In the genomic region with DNA sequence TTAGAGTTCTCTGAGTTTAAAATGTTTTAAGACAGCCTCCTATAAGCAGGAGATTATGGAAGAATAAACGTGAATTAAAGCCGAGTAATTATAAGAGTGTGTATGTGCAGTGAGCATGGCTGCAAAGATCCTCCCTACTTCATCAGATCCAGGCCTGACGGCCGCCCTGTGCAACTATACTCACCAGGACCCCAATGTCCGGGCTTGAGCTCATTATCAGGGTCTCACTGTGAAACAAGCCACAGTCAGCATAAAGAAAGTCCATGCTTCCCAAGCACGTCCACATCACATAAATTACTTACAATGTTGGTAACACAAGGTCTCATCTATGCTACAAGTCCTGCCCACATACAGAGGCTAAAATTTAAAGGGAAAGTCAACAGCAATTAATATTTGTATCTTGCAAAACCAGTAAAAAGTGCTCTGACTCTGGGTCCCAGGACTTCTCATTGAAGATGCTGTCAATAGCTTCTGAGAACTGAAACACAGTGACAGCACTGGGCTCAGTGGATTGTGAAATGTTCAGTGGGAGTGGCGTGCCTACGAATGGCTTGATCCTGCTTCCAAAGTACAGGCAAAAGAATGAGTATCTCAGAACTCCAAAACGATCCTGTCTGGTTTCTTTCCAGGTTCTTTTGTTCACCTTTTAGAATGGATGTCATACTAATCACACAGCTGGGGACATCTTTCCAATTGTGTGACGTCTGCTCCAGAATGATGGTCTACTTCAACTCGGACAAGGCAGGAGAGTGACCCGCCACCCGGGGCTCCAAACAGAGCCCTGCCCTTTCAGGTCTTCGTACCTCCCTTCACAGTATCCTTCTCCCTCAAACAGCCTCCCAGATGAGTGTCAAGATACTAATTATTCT, we compare ENCODE assay signal across 10 cellular contexts.
DNase-seq lines count a peak whose midpoint lies in the region; ATAC-seq, FAIRE-seq and TF ChIP-seq lines count a peak whose summit lies in the region.
"Had no signal": no experiment of that assay in that cellular context is flagged by ENCODE, and none has a peak within 500 bp of the region (broad histone marks: within the 10 kb centered on the region; RNA-seq: fewer than 3 reads in every experiment).

No MANE protein-coding gene starts in this region.

- H3K9me3 Mint-ChIP-seq in astrocyte (ENCODE audit: unreplicated experiment), result no peaks in the 10 kb centered on the region

- H3K36me3 ChIP-seq in astrocyte (ENCODE audit: insufficient read depth, low read length) (no peaks in the 10 kb centered on the region), skeletal muscle tissue (ENCODE audit: control insufficient read depth in 3 of 3, insufficient read depth in 3 of 3, low read length in 3 of 3) (no peaks in the 10 kb centered on the region)

- peaks cover 84% of the 10 kb centered on the region for H3K79me2 ChIP-seq in astrocyte (ENCODE audit: insufficient read depth, low read length)

- no peak overlapping the region for H3K27ac ChIP-seq in astrocyte (ENCODE audit: low read depth, low read length)
- peak overlapping the region; percentile 82 for H3K27ac ChIP-seq in skeletal muscle tissue (ENCODE audit: low read depth, low read length)

- H3K9ac ChIP-seq in astrocyte (ENCODE audit: low read length), result no peak overlapping the region
- H3K9ac ChIP-seq in skeletal muscle tissue (ENCODE audit: low read depth in 1 of 3, low read length in 3 of 3), result peak overlapping the region in 2 of 3 donors; percentile 17 to 28

- peaks cover 36% of the 10 kb centered on the region for H3K4me1 ChIP-seq in astrocyte (ENCODE audit: insufficient read depth, low read length)
- peaks cover 60 to 68% (median 67%) of the 10 kb centered on the region in 3 donors for H3K4me1 ChIP-seq in skeletal muscle tissue (ENCODE audit: control insufficient read depth in 3 of 3, insufficient read depth in 3 of 3, low read length in 3 of 3)

- TF ChIP-seq CTCF in astrocyte (IDR thresholded peaks at IDR 0.05; ENCODE audit: insufficient read depth, low read depth, low read length), result no peak

- H3K9me3 ChIP-seq in astrocyte (ENCODE audit: insufficient read depth, low read depth, low read length) (no peaks in the 10 kb centered on the region), skeletal muscle tissue (ENCODE audit: control insufficient read depth in 3 of 3, low read length in 3 of 3) (no peaks in the 10 kb centered on the region)

- peaks cover 40% of the 10 kb centered on the region for H3K4me1 Mint-ChIP-seq in astrocyte (ENCODE audit: low read depth, unreplicated experiment)

- H3K36me3 Mint-ChIP-seq in astrocyte (ENCODE audit: low read depth, unreplicated experiment), result peaks cover 2% of the 10 kb centered on the region

- no peak for ATAC-seq in HG02981 (IDR thresholded peaks at IDR 0.05; ENCODE audit: unreplicated experiment)
- no peak for ATAC-seq in HG03159 (IDR thresholded peaks at IDR 0.05; ENCODE audit: unreplicated experiment)

- peak overlapping the region; percentile 1 for H3K27ac Mint-ChIP-seq in astrocyte (ENCODE audit: unreplicated experiment)

- H3K4me3 Mint-ChIP-seq in astrocyte (ENCODE audit: unreplicated experiment), result no peak overlapping the region

- peaks cover 63% of the 10 kb centered on the region for H4K20me1 ChIP-seq in astrocyte (ENCODE audit: insufficient read depth, low read length)

- H3K27me3 Mint-ChIP-seq in astrocyte (ENCODE audit: low read depth, unreplicated experiment), result no peaks in the 10 kb centered on the region

- no peak overlapping the region for H3K4me3 ChIP-seq in astrocyte (ENCODE audit: insufficient read depth, low read depth, low read length)
- H3K4me3 ChIP-seq in skeletal muscle tissue (ENCODE audit: low read length in 3 of 3), result no peak overlapping the region

- no peak overlapping the region for H3K4me2 ChIP-seq in astrocyte (ENCODE audit: low read length)

- DNase-seq in GM18507 (ENCODE audit: extremely low spot score, insufficient read length, low read depth), result no peak
- no peak for DNase-seq in astrocyte (ENCODE audit: low read depth)
- peak; percentile 47 for DNase-seq in iris pigment epithelial cell (ENCODE audit: low read depth)
- no peak for DNase-seq in activated CD4-positive, alpha-beta T cell treated with anti-CD3 and anti-CD28 coated beads, Interleukin-2, amount 50 U/mL, for 1 hour
- DNase-seq in stimulated activated CD4-positive, alpha-beta T cell treated with anti-CD3 and anti-CD28 coated beads, Interleukin-15, amount 100 ng/mL, for 24 hours, result no peak
- DNase-seq: activated T-cell treated with anti-CD3 and anti-CD28 coated beads, Interleukin-2, amount 50 U/mL, for 48 hours; DMS 273 treated with DMSO at 0.1 percent for 48 hours had no signal

- H3K27me3 ChIP-seq in astrocyte (ENCODE audit: insufficient read depth, low read length), result no peaks in the 10 kb centered on the region
- H3K27me3 ChIP-seq in skeletal muscle tissue (ENCODE audit: control insufficient read depth in 3 of 3, insufficient read depth in 3 of 3, low read length in 3 of 3), result no peaks in the 10 kb centered on the region

- H2AFZ ChIP-seq in astrocyte (ENCODE audit: low read depth, low read length), result no peak overlapping the region

- peak; percentile 82 for FAIRE-seq in GM18507 (lab: Jason Lieb, UNC)
- FAIRE-seq in astrocyte (lab: Jason Lieb, UNC), result no peak
